23 cellular contexts compared by ENCODE assay signal in the genomic region with DNA sequence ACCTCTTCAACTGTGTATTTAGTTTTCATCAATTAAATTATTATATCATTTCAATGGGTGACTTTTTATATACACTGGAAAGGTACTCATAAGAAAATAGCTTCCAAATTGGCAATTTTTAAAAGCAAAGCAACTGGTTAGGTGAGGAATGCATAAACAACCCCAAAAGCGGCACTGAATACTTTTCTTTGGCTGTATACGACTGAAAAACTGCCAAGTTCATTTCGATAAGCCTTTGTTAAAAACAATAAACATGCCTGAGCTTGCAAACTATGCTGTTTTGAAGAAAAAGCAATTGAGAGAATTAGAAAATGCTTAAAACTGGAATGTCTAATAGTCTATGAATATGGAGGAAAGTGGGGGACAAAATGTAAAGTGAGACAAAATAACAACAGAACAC. TPM values are rescaled to one million over a fixed set of nuclear protein-coding genes. Genes with fewer than 3 reads are reported as not detected.
A peak's percentile ranks its signal among the peaks of the same experiment; 100 is the strongest.
DNase-seq lines count a peak whose midpoint lies in the region; FAIRE-seq and TF ChIP-seq lines count a peak whose summit lies in the region.
"Had no signal": no experiment of that assay in that cellular context is flagged by ENCODE, and none has a peak within 500 bp of the region (broad histone marks: within the 10 kb centered on the region; RNA-seq: fewer than 3 reads in every experiment).

No MANE protein-coding gene starts in this region.

- DNase-seq in astrocyte of the hippocampus (ENCODE audit: low read depth, low spot score) (peak; percentile 59), osteoblast (ENCODE audit: insufficient read length, low spot score, missing footprints) (peak; percentile 74), HTR-8/SVneo (ENCODE audit: insufficient read length, low spot score) (no peak), NCI-H1930 (lab: John Stamatoyannopoulos, UW) (no peak)
- no peak for DNase-seq in effector CD4-positive, alpha-beta T cell
- DNase-seq: ACHN; BE2C; C1 segment of cervical spinal cord; CD4-positive, CD25-positive, alpha-beta regulatory T cell; CD8-positive, alpha-beta memory T cell; COR-L47; DMS79; GDM1; HCEC 1CT; HFFc6; IMR-90 had no signal

- H3K9ac ChIP-seq in Loucy (ENCODE audit: low read depth, low read length, poor library complexity, severe bottlenecking), result no peak overlapping the region
- H3K9ac ChIP-seq in endocrine pancreas (ENCODE audit: control insufficient read depth, insufficient read depth, low read length), result no peak overlapping the region

- H3K36me3 ChIP-seq in Loucy (ENCODE audit: insufficient read depth, low read length) (no peaks in the 10 kb centered on the region), endocrine pancreas (ENCODE audit: control insufficient read depth, insufficient read depth, low read length) (no peaks in the 10 kb centered on the region), osteoblast (ENCODE audit: insufficient read depth, low read length) (no peaks in the 10 kb centered on the region)
- H3K36me3 ChIP-seq: BE2C had no signal

- H3K4me1 ChIP-seq in Loucy (ENCODE audit: insufficient read depth, low read length, poor library complexity, severe bottlenecking), result peaks cover 37% of the 10 kb centered on the region
- peaks cover 15% of the 10 kb centered on the region for H3K4me1 ChIP-seq in endocrine pancreas (ENCODE audit: control insufficient read depth, insufficient read depth, low read length)
- peaks cover 7% of the 10 kb centered on the region for H3K4me1 ChIP-seq in osteoblast (ENCODE audit: insufficient read depth, low read length)
- H3K4me1 ChIP-seq: BE2C had no signal

- H3K4me3 ChIP-seq in Loucy (ENCODE audit: low read length, poor library complexity, severe bottlenecking) (no peak overlapping the region), endocrine pancreas (ENCODE audit: control insufficient read depth, insufficient read depth, low read length) (peak overlapping the region; percentile 11), osteoblast (ENCODE audit: insufficient read depth, low read length) (no peak overlapping the region)
- H3K4me3 ChIP-seq: GM23338 had no signal

- no peaks in the 10 kb centered on the region for H3K9me2 ChIP-seq in Loucy (replicated peaks; ENCODE audit: low read depth, low read length)

- H3K27me3 ChIP-seq in Loucy (ENCODE audit: insufficient read depth, low read length, poor library complexity, severe bottlenecking) (no peaks in the 10 kb centered on the region), endocrine pancreas (ENCODE audit: control insufficient read depth, insufficient read depth, low read length) (no peaks in the 10 kb centered on the region), osteoblast (ENCODE audit: insufficient read depth, low read length) (peaks cover 37% of the 10 kb centered on the region)

- H3K79me2 ChIP-seq in Loucy (ENCODE audit: insufficient read depth, low read length) (no peaks in the 10 kb centered on the region), osteoblast (ENCODE audit: insufficient read depth, low read length) (no peaks in the 10 kb centered on the region)

- no peaks in the 10 kb centered on the region for H3K9me3 ChIP-seq in Loucy (ENCODE audit: insufficient read depth, low read depth, low read length)
- H3K9me3 ChIP-seq in endocrine pancreas (ENCODE audit: control insufficient read depth, low read length), result no peaks in the 10 kb centered on the region
- H3K9me3 ChIP-seq in osteoblast (ENCODE audit: low read depth, low read length), result no peaks in the 10 kb centered on the region
- H3K9me3 ChIP-seq: BE2C had no signal

- H3K27ac ChIP-seq in osteoblast (ENCODE audit: low read depth, low read length), result no peak overlapping the region
- H3K27ac ChIP-seq: HL-60 had no signal

- TF ChIP-seq CTCF in Loucy (conservative IDR thresholded peaks at IDR 0.05; ENCODE audit: low read length) (no peak), osteoblast (IDR thresholded peaks at IDR 0.05; ENCODE audit: extremely low read depth, low read depth, low read length) (no peak)

- peak overlapping the region; percentile 74 for H3K4me2 ChIP-seq in Loucy (ENCODE audit: low read depth, low read length, poor library complexity, severe bottlenecking)
- H3K4me2 ChIP-seq in osteoblast (ENCODE audit: insufficient read depth, low read length), result no peak overlapping the region

- H2AFZ ChIP-seq in Loucy (ENCODE audit: low read length) (no peak overlapping the region), osteoblast (ENCODE audit: low read length) (no peak overlapping the region)
- H2AFZ ChIP-seq: GM23338 had no signal

- H4K20me1 ChIP-seq in Loucy (ENCODE audit: insufficient read depth, low read length, poor library complexity, severe bottlenecking) (no peaks in the 10 kb centered on the region), osteoblast (ENCODE audit: insufficient read depth, low read length) (no peaks in the 10 kb centered on the region)

- no peak for FAIRE-seq in HTR-8/SVneo (lab: Jason Lieb, UNC)
- FAIRE-seq: GM12892, GM18507, H54 had no signal

- H3F3A ChIP-seq in Loucy (ENCODE audit: low read depth), result peaks cover 3% of the 10 kb centered on the region; the same call in 1 of the 2 replicates

RNA-seq across cellular contexts. Expression of a gene that starts 2.9 kb away (rescaled TPM):
- under 0.01 TPM in 2 replicates for total RNA-seq in osteoblast
- total RNA-seq: CD4-positive, CD25-positive, alpha-beta regulatory T cell; CD8-positive, alpha-beta memory T cell; HFFc6 had no signal

Comparison
In these comparisons a context has a peak if more than half of its experiments do, and no peak if none do; other contexts are left out.
1. DNase-seq: peak in astrocyte of the hippocampus (single experiment) and osteoblast (single experiment); none in HTR-8/SVneo (single experiment), effector CD4-positive, alpha-beta T cell (single experiment) and NCI-H1930 (0 of 2).